Comparison of ENCODE assay signal across 28 cellular contexts in the genomic region with DNA sequence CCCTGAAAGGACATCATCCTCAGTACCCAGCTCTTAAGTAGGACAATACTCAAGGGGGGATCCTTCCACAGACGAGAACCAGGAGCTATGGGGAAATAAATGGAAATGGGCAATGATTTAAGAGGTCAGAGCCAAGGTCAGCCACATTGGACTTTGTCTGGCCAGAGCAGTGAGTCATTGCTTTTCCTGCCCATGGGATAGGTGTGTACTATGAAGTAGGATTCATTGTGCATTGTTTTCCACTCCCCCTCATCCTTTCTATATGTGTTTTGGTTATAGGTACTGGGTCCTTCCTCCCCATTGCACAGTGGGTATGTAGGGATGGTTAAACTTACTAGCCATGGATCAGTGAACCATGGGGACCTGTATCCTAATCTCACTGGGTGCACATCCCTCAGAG.
"Had no signal": no experiment of that assay in that cellular context is flagged by ENCODE, and none has a peak within 500 bp of the region (broad histone marks: within the 10 kb centered on the region; RNA-seq: fewer than 3 reads in every experiment).

No MANE protein-coding gene starts in this region.

- ATAC-seq: activated CD8-positive, alpha-beta memory T cell treated with anti-CD3 and anti-CD28 coated beads, Interleukin-2, amount 10 ng/mL, durations not matched to agents 7 days and 5 days; activated CD8-positive, alpha-beta T cell treated with anti-CD3 and anti-CD28 coated beads for 36 hours; foreskin keratinocyte; left lung; naive thymus-derived CD8-positive, alpha-beta T cell; sciatic nerve; stimulated activated memory B cell treated with anti-CD40 and anti-IgM and Interleukin-4, amounts not matched to agents 10 μg/mL and 1 μg/mL and 100 μg/mL, for 72 hours had no signal

- H3K9me3 ChIP-seq: ovary, uterus had no signal

- H2AFZ ChIP-seq: neural progenitor cell had no signal

- H3K4me1 Mint-ChIP-seq: activated CD4-positive, alpha-beta T cell treated with anti-CD3 and anti-CD28 coated beads, Interleukin-2, amount 10 ng/mL, durations not matched to agents 7 days and 5 days; activated CD8-positive, alpha-beta memory T cell treated with anti-CD3 and anti-CD28 coated beads, Interleukin-2, amount 10 ng/mL, durations not matched to agents 7 days and 5 days; activated naive CD4-positive, alpha-beta T cell treated with anti-CD3 and anti-CD28 coated beads, Interleukin-2, amount 50 U/mL, for 24 hours; brain; neural progenitor cell; stimulated activated memory B cell treated with anti-CD40 and anti-IgM and Interleukin-4, amounts not matched to agents 10 μg/mL and 1 μg/mL and 100 μg/mL, for 72 hours had no signal

- H3K27me3 ChIP-seq: foreskin keratinocyte, left lung, neural progenitor cell, ovary, transverse colon, uterus had no signal

- H3K4me2 ChIP-seq: neural progenitor cell, smooth muscle cell had no signal

- H3K4me1 ChIP-seq: foreskin keratinocyte, left lung, neural progenitor cell, transverse colon, uterus had no signal

- H3K36me3 ChIP-seq: left lung, neural progenitor cell, ovary, transverse colon, uterus had no signal

- H3K27me3 Mint-ChIP-seq: activated CD4-positive, alpha-beta T cell treated with anti-CD3 and anti-CD28 coated beads, Interleukin-2, amount 10 ng/mL, durations not matched to agents 7 days and 5 days; activated CD8-positive, alpha-beta memory T cell treated with anti-CD3 and anti-CD28 coated beads, Interleukin-2, amount 10 ng/mL, durations not matched to agents 7 days and 5 days; activated CD8-positive, alpha-beta T cell treated with anti-CD3 and anti-CD28 coated beads for 36 hours; activated naive CD4-positive, alpha-beta T cell treated with anti-CD3 and anti-CD28 coated beads, Interleukin-2, amount 50 U/mL, for 24 hours; brain; naive thymus-derived CD8-positive, alpha-beta T cell had no signal

- DNase-seq: activated CD4-positive, alpha-beta T cell treated with anti-CD3 and anti-CD28 coated beads, Interleukin-2, amount 10 ng/mL, durations not matched to agents 7 days and 5 days; activated CD4-positive, CD25-positive, alpha-beta regulatory T cell treated with anti-CD3 and anti-CD28 coated beads, Interleukin-2, amount 50 U/mL, for 72 hours; activated CD8-positive, alpha-beta memory T cell treated with anti-CD3 and anti-CD28 coated beads, Interleukin-2, amount 10 ng/mL, durations not matched to agents 7 days and 5 days; activated CD8-positive, alpha-beta T cell treated with anti-CD3 and anti-CD28 coated beads for 36 hours; activated gamma-delta T cell treated with Interleukin-2 at 50 U/mL for 16 hours; activated T-cell treated with anti-CD3 and anti-CD28 coated beads for 4 hours; aorta; central memory CD4-positive, alpha-beta T cell; endodermal cell; foreskin keratinocyte; kidney; left lung; naive thymus-derived CD8-positive, alpha-beta T cell; ovary; stimulated activated CD4-positive, alpha-beta T cell treated with anti-CD3 and anti-CD28 coated beads, Interleukin-15, amount 100 ng/mL, for 24 hours; transverse colon had no signal

- H3K27ac Mint-ChIP-seq: activated CD4-positive, alpha-beta T cell treated with anti-CD3 and anti-CD28 coated beads, Interleukin-2, amount 10 ng/mL, durations not matched to agents 7 days and 5 days; activated CD8-positive, alpha-beta memory T cell treated with anti-CD3 and anti-CD28 coated beads, Interleukin-2, amount 10 ng/mL, durations not matched to agents 7 days and 5 days; activated CD8-positive, alpha-beta T cell treated with anti-CD3 and anti-CD28 coated beads for 36 hours; activated naive CD4-positive, alpha-beta T cell treated with anti-CD3 and anti-CD28 coated beads, Interleukin-2, amount 50 U/mL, for 24 hours; activated T-helper 1 cell treated with anti-CD3 and anti-CD28 coated beads, Interleukin-12 subunit alpha, Interleukin-12 subunit beta, Interleukin-2, Interleukin-4 antibody, amounts not matched to agents 30 ng/mL and 10 ng/mL and 1 ng/mL, durations not matched to agents 14 hours and 24 hours and 36 hours; brain; endodermal cell; mesothelial cell of epicardium; naive thymus-derived CD8-positive, alpha-beta T cell; stimulated activated memory B cell treated with anti-CD40 and anti-IgM and Interleukin-4, amounts not matched to agents 10 μg/mL and 1 μg/mL and 100 μg/mL, for 72 hours; T-helper 2 cell treated with Interferon-gamma antibody and Interleukin-4, amounts not matched to agents 5 μg/mL and 100 μg/mL, for 36 hours had no signal

- H3K36me3 Mint-ChIP-seq: activated CD8-positive, alpha-beta memory T cell treated with anti-CD3 and anti-CD28 coated beads, Interleukin-2, amount 10 ng/mL, durations not matched to agents 7 days and 5 days; activated naive CD4-positive, alpha-beta T cell treated with anti-CD3 and anti-CD28 coated beads, Interleukin-2, amount 50 U/mL, for 24 hours; brain; mesothelial cell of epicardium; neural progenitor cell; stimulated activated memory B cell treated with anti-CD40 and anti-IgM and Interleukin-4, amounts not matched to agents 10 μg/mL and 1 μg/mL and 100 μg/mL, for 72 hours had no signal

- H3K4me3 Mint-ChIP-seq: activated CD4-positive, alpha-beta T cell treated with anti-CD3 and anti-CD28 coated beads, Interleukin-2, amount 10 ng/mL, durations not matched to agents 7 days and 5 days; activated CD8-positive, alpha-beta memory T cell treated with anti-CD3 and anti-CD28 coated beads, Interleukin-2, amount 10 ng/mL, durations not matched to agents 7 days and 5 days; activated CD8-positive, alpha-beta T cell treated with anti-CD3 and anti-CD28 coated beads for 36 hours; activated naive CD4-positive, alpha-beta T cell treated with anti-CD3 and anti-CD28 coated beads, Interleukin-2, amount 50 U/mL, for 24 hours; activated T-helper 1 cell treated with anti-CD3 and anti-CD28 coated beads, Interleukin-12 subunit alpha, Interleukin-12 subunit beta, Interleukin-2, Interleukin-4 antibody, amounts not matched to agents 30 ng/mL and 10 ng/mL and 1 ng/mL, durations not matched to agents 14 hours and 24 hours and 36 hours; brain; endodermal cell; mesothelial cell of epicardium; naive thymus-derived CD8-positive, alpha-beta T cell; neural progenitor cell; stimulated activated memory B cell treated with anti-CD40 and anti-IgM and Interleukin-4, amounts not matched to agents 10 μg/mL and 1 μg/mL and 100 μg/mL, for 72 hours; T-helper 2 cell treated with Interferon-gamma antibody and Interleukin-4, amounts not matched to agents 5 μg/mL and 100 μg/mL, for 36 hours had no signal

- H3K9me3 Mint-ChIP-seq: activated CD8-positive, alpha-beta T cell treated with anti-CD3 and anti-CD28 coated beads for 36 hours; activated T-helper 1 cell treated with anti-CD3 and anti-CD28 coated beads, Interleukin-12 subunit alpha, Interleukin-12 subunit beta, Interleukin-2, Interleukin-4 antibody, amounts not matched to agents 30 ng/mL and 10 ng/mL and 1 ng/mL, durations not matched to agents 14 hours and 24 hours and 36 hours; naive thymus-derived CD8-positive, alpha-beta T cell; T-helper 2 cell treated with Interferon-gamma antibody and Interleukin-4, amounts not matched to agents 5 μg/mL and 100 μg/mL, for 36 hours had no signal

- H3K27ac ChIP-seq: epithelial cell of prostate, foreskin keratinocyte, left lung, neural progenitor cell, ovary, transverse colon, uterus, VCaP had no signal

- FAIRE-seq: kidney had no signal

- H3K9ac ChIP-seq: neural progenitor cell had no signal

- H3K4me3 ChIP-seq: left lung, neural progenitor cell, ovary, smooth muscle cell, transverse colon, uterus had no signal
